In genomic region chr16:89729863-89730574, GRCh38 we compare ENCODE assay signal across 18 cellular contexts. TPM values are rescaled to one million over a fixed set of nuclear protein-coding genes. Genes with fewer than 3 reads are reported as not detected.
DNase-seq lines count a peak whose midpoint lies in the region; ATAC-seq and TF ChIP-seq lines count a peak whose summit lies in the region.
"Had no signal": no experiment of that assay in that cellular context is flagged by ENCODE, and none has a peak within 500 bp of the region (broad histone marks: within the 10 kb centered on the region; RNA-seq: fewer than 3 reads in every experiment).

No MANE protein-coding gene starts in this region.

- H3K4me3 ChIP-seq in A673 (ENCODE audit: low read depth, low read length, poor library complexity, severe bottlenecking), result no peak overlapping the region
- no peak overlapping the region for H3K4me3 ChIP-seq in NT2/D1 (ENCODE audit: insufficient read length, low read depth)
- no peak overlapping the region for H3K4me3 ChIP-seq in stomach
- no peak overlapping the region for H3K4me3 ChIP-seq in gastrocnemius medialis
- H3K4me3 ChIP-seq: BLaER1, upper lobe of right lung had no signal

- H3K9me3 ChIP-seq in A673 (ENCODE audit: low read depth, low read length, poor library complexity, severe bottlenecking), result no peaks in the 10 kb centered on the region
- H3K9me3 ChIP-seq in NT2/D1 (ENCODE audit: insufficient read depth, low read length), result no peaks in the 10 kb centered on the region
- no peaks in the 10 kb centered on the region for H3K9me3 ChIP-seq in stomach
- no peaks in the 10 kb centered on the region for H3K9me3 ChIP-seq in gastrocnemius medialis
- H3K9me3 ChIP-seq: BLaER1, upper lobe of right lung had no signal

- H3K9ac ChIP-seq in NT2/D1 (ENCODE audit: insufficient read length, low read depth), result peak overlapping the region; percentile 64
- H3K9ac ChIP-seq: BLaER1 had no signal

- TF ChIP-seq EP300 in stomach (IDR thresholded peaks at IDR 0.05), result no peak

- H3K27ac ChIP-seq in 22Rv1 (0 out of 2 replicates have a peak overlapping the region, but pooled peaks have one; percentile 27), A673 (ENCODE audit: low read depth, low read length, poor library complexity, severe bottlenecking) (peak overlapping the region; percentile 54), stomach (no peak overlapping the region), gastrocnemius medialis (no peak overlapping the region)
- H3K27ac ChIP-seq: BLaER1, epithelial cell of prostate, upper lobe of right lung, WERI-Rb-1 had no signal

- POLR2A ChIA-PET in A673 (lab: Charles Lee; ENCODE audit: low non-redundant PET), result no interaction called here

- in situ Hi-C loops in gastrocnemius medialis (cut with MboI; ENCODE audit: low sequenced_read_pairs in 4 of 4), result no loop called here

- WGBS in stomach, 5 donors, result 69 to 85% (median 79%) methylated on average over 10 to 13 of the region's 13 CpGs

- intact Hi-C loops in A673 (cut with micrococcal nuclease; ENCODE audit: unreplicated experiment), result no loop called here
- intact Hi-C loops in stomach (cut with DNase I; ENCODE audit: low total_unique reads), result no loop called here
- intact Hi-C loops in gastrocnemius medialis (cut with DNase I; ENCODE audit: low total_unique reads), result no loop called here

- TF ChIP-seq POLR2A in stomach (IDR thresholded peaks at IDR 0.05), result no peak
- TF ChIP-seq POLR2A in gastrocnemius medialis (IDR thresholded peaks at IDR 0.05), result no peak

- H3K27me3 ChIP-seq in A673 (replicated peaks; ENCODE audit: insufficient read depth, low read depth, low read length, poor library complexity) (no peaks in the 10 kb centered on the region), NT2/D1 (ENCODE audit: insufficient read depth, insufficient read length) (no peaks in the 10 kb centered on the region), stomach (no peaks in the 10 kb centered on the region), gastrocnemius medialis (no peaks in the 10 kb centered on the region)
- H3K27me3 ChIP-seq: BLaER1, upper lobe of right lung had no signal

- no peak for ATAC-seq in gastrocnemius medialis
- ATAC-seq: upper lobe of right lung had no signal

- no TSS peak for BruUV-seq in A673 (replicated peaks; lab: Mats Ljungman, UMichigan)

- CTCF ChIA-PET in A673 (lab: Charles Lee), result no interaction called here

- H3K36me3 ChIP-seq in A673 (ENCODE audit: insufficient read depth, low read length, poor library complexity, severe bottlenecking) (peaks cover 73% of the 10 kb centered on the region), NT2/D1 (ENCODE audit: insufficient read depth, insufficient read length, low read length) (peaks cover 80% of the 10 kb centered on the region), stomach (peaks cover 73 to 98% (median 97%) of the 10 kb centered on the region in 4 donors), gastrocnemius medialis (peaks cover 0 to 84% of the 10 kb centered on the region in 2 donors)

- TF ChIP-seq CTCF in 22Rv1 (IDR thresholded peaks at IDR 0.05) (no peak), A673 (conservative IDR thresholded peaks at IDR 0.05; ENCODE audit: low read depth, low read length) (no peak), stomach (IDR thresholded peaks at IDR 0.05) (no peak), gastrocnemius medialis (IDR thresholded peaks at IDR 0.05 in 4 of 5, conservative IDR thresholded peaks at IDR 0.05 in 1 of 5) (no peak)

- H3K4me1 ChIP-seq in A673 (ENCODE audit: insufficient read depth, low read length, poor library complexity, severe bottlenecking) (no peaks in the 10 kb centered on the region), NT2/D1 (ENCODE audit: insufficient read depth, insufficient read length) (peaks cover 19% of the 10 kb centered on the region), stomach (peaks cover 0 to 21% (median 2%) of the 10 kb centered on the region in 4 donors), gastrocnemius medialis (no peaks in the 10 kb centered on the region)

- DNase-seq in A673 (ENCODE audit: low spot score) (peak; percentile 34), NT2/D1 (ENCODE audit: low read depth, low spot score) (no peak), iris pigment epithelial cell (ENCODE audit: low read depth) (peak; percentile 32), SIG-M5 treated with dmso at 0.1 percent for 504 hours (lab: John Stamatoyannopoulos, UW; ENCODE audit: unreplicated experiment) (no peak), NCI-H524 treated with DMSO at 0.1 percent for 48 hours (lab: John Stamatoyannopoulos, UW) (no peak), stomach (no peak), gastrocnemius medialis (no peak)
- DNase-seq: activated effector memory CD4-positive, alpha-beta T cell treated with Interleukin-2 at 50 U/mL for 16 hours; cortex of kidney; DMS153; SHP77 treated with DMSO at 0.1 percent for 48 hours; stimulated activated CD4-positive, alpha-beta T cell treated with anti-CD3 and anti-CD28 coated beads, Interleukin-15, amount 100 ng/mL, for 24 hours; stimulated activated naive CD4-positive, alpha-beta T cell treated with Interleukin-2 at 50 U/mL for 16 hours; upper lobe of right lung; WERI-Rb-1 had no signal

RNA-seq across cellular contexts. Expression of gene ZNF276, which starts 8.7 kb away (rescaled TPM):
- total RNA-seq in A673 (2021), result 37.2 and 37.3 TPM in 2 replicates
- total RNA-seq in stomach, result 100 to 1,000 TPM in 3 of 5 donors, 10 to 100 TPM in 2; 27.2 to 418 (median 105) TPM
- 10 to 100 TPM; 11.0 to 24.5 (median 13.6) TPM for polyA plus RNA-seq in stomach
- 10 to 100 TPM; 11.1 to 13.6 (median 11.5) TPM for total RNA-seq in gastrocnemius medialis

RNA-seq across cellular contexts. Expression of gene VPS9D1, which starts 9.3 kb away (rescaled TPM):
- total RNA-seq in A673 (2021) (3.4 and 5.6 TPM in 2 replicates), stomach (10 to 100 TPM in 2 of 5 donors, 1 to 10 TPM in 3; 2.7 to 43.2 (median 4.3) TPM), gastrocnemius medialis (1 to 10 TPM; 2.3 to 9.4 (median 3.4) TPM)
- polyA plus RNA-seq in stomach, result 10 to 100 TPM in 2 of 3 donors, 1 to 10 TPM in 1; 6.3 to 23.7 (median 11.4) TPM

RNA-seq across cellular contexts. Expression of gene SPATA2L, which starts 28.5 kb away (rescaled TPM):
- total RNA-seq in A673 (2021), result 15.8 and 19.1 TPM in 2 replicates
- 10 to 100 TPM in 3 of 5 donors, 1 to 10 TPM in 1, not detected in 1; 9.7 to 41.4 (median 32.3) TPM for total RNA-seq in stomach
- polyA plus RNA-seq in stomach, result 10 to 100 TPM; 10.6 to 12.8 (median 12.2) TPM
- 1 to 10 TPM; 1.3 to 7.5 (median 3.2) TPM for total RNA-seq in gastrocnemius medialis

RNA-seq across cellular contexts. Expression of gene CDK10, which starts 43.5 kb away (rescaled TPM):
- total RNA-seq in A673 (2021), result 98.0 and 104 TPM in 2 replicates
- 100 to 1,000 TPM in 3 of 5 donors, 10 to 100 TPM in 2; 40.9 to 256 (median 133) TPM for total RNA-seq in stomach
- 100 to 1,000 TPM in 1 of 3 donors, 10 to 100 TPM in 2; 60.0 to 106 (median 67.1) TPM for polyA plus RNA-seq in stomach
- total RNA-seq in gastrocnemius medialis, result 10 to 100 TPM; 16.9 to 26.1 (median 19.7) TPM

Comparison
In these comparisons a context has a peak if more than half of its experiments do, and no peak if none do; other contexts are left out.
1. H3K27ac ChIP-seq: peak in 22Rv1 (single experiment) and A673 (single experiment); none in stomach (0 of 5) and gastrocnemius medialis (0 of 4).
2. DNase-seq: peak in A673 (single experiment) and iris pigment epithelial cell (single experiment); none in NT2/D1 (single experiment), SIG-M5 treated with dmso at 0.1 percent for 504 hours (single experiment), NCI-H524 treated with DMSO at 0.1 percent for 48 hours (single experiment), stomach (single experiment) and gastrocnemius medialis (0 of 2).